Comparison of ENCODE assay signal across 15 cellular contexts in genomic region chr17:67290994-67291362, GRCh38.
"Had no signal": no experiment of that assay in that cellular context is flagged by ENCODE, and none has a peak within 500 bp of the region (broad histone marks: within the 10 kb centered on the region; RNA-seq: fewer than 3 reads in every experiment).

No MANE protein-coding gene starts in this region.

- H3K36me3 ChIP-seq: gastrocnemius medialis, heart left ventricle, transverse colon, vagina had no signal

- H3K9me3 Mint-ChIP-seq: activated naive CD8-positive, alpha-beta T cell treated with anti-CD3 and anti-CD28 coated beads, Interleukin-2, amount 10 ng/mL, durations not matched to agents 7 days and 5 days; activated T-helper 1 cell treated with anti-CD3 and anti-CD28 coated beads, Interleukin-12 subunit alpha, Interleukin-12 subunit beta, Interleukin-2, Interleukin-4 antibody, amounts not matched to agents 30 ng/mL and 10 ng/mL and 1 ng/mL, durations not matched to agents 14 hours and 24 hours and 36 hours; dendritic cell treated with granulocyte-macrophage colony-stimulating factor and Interleukin-4, amounts not matched to agents 40 ng/mL and 50 ng/mL, for 4 days; effector memory CD8-positive, alpha-beta T cell; naive thymus-derived CD8-positive, alpha-beta T cell; stimulated activated memory B cell treated with anti-CD40 and anti-IgM and Interleukin-4, amounts not matched to agents 10 μg/mL and 1 μg/mL and 100 μg/mL, for 72 hours; T-helper 2 cell treated with Interferon-gamma antibody and Interleukin-4, amounts not matched to agents 5 μg/mL and 100 μg/mL, for 36 hours had no signal

- H3K4me3 ChIP-seq: gastrocnemius medialis, heart left ventricle, transverse colon, vagina had no signal

- H3K36me3 Mint-ChIP-seq: activated naive CD8-positive, alpha-beta T cell treated with anti-CD3 and anti-CD28 coated beads, Interleukin-2, amount 10 ng/mL, durations not matched to agents 7 days and 5 days; naive thymus-derived CD8-positive, alpha-beta T cell; stimulated activated memory B cell treated with anti-CD40 and anti-IgM and Interleukin-4, amounts not matched to agents 10 μg/mL and 1 μg/mL and 100 μg/mL, for 72 hours had no signal

- H3K27me3 ChIP-seq: gastrocnemius medialis, heart left ventricle, transverse colon, vagina had no signal

- H3K27me3 Mint-ChIP-seq: dendritic cell treated with granulocyte-macrophage colony-stimulating factor and Interleukin-4, amounts not matched to agents 40 ng/mL and 50 ng/mL, for 4 days; effector memory CD8-positive, alpha-beta T cell; stimulated activated memory B cell treated with anti-CD40 and anti-IgM and Interleukin-4, amounts not matched to agents 10 μg/mL and 1 μg/mL and 100 μg/mL, for 72 hours had no signal

- ATAC-seq: effector memory CD8-positive, alpha-beta T cell; gastrocnemius medialis; naive thymus-derived CD8-positive, alpha-beta T cell; stimulated activated memory B cell treated with anti-CD40 and anti-IgM and Interleukin-4, amounts not matched to agents 10 μg/mL and 1 μg/mL and 100 μg/mL, for 72 hours had no signal

- H3K9me3 ChIP-seq: gastrocnemius medialis, transverse colon, vagina had no signal

- H3K4me1 Mint-ChIP-seq: activated naive CD8-positive, alpha-beta T cell treated with anti-CD3 and anti-CD28 coated beads, Interleukin-2, amount 10 ng/mL, durations not matched to agents 7 days and 5 days had no signal

- DNase-seq: activated CD4-positive, alpha-beta T cell treated with anti-CD3 and anti-CD28 coated beads, Interleukin-2, amount 50 U/mL, for 1 hour; activated naive CD4-positive, alpha-beta T cell; activated naive CD8-positive, alpha-beta T cell treated with anti-CD3 and anti-CD28 coated beads, Interleukin-2, amount 10 ng/mL, durations not matched to agents 7 days and 5 days; effector memory CD8-positive, alpha-beta T cell; gastrocnemius medialis; naive thymus-derived CD8-positive, alpha-beta T cell; occipital lobe; stimulated activated CD4-positive, alpha-beta T cell treated with anti-CD3 and anti-CD28 coated beads, Interleukin-2, amount 100 ng/mL, for 48 hours; transverse colon had no signal

- H3K27ac ChIP-seq: gastrocnemius medialis, transverse colon, vagina had no signal

- H3K27ac Mint-ChIP-seq: activated naive CD8-positive, alpha-beta T cell treated with anti-CD3 and anti-CD28 coated beads, Interleukin-2, amount 10 ng/mL, durations not matched to agents 7 days and 5 days; activated T-helper 1 cell treated with anti-CD3 and anti-CD28 coated beads, Interleukin-12 subunit alpha, Interleukin-12 subunit beta, Interleukin-2, Interleukin-4 antibody, amounts not matched to agents 30 ng/mL and 10 ng/mL and 1 ng/mL, durations not matched to agents 14 hours and 24 hours and 36 hours; naive thymus-derived CD8-positive, alpha-beta T cell; stimulated activated memory B cell treated with anti-CD40 and anti-IgM and Interleukin-4, amounts not matched to agents 10 μg/mL and 1 μg/mL and 100 μg/mL, for 72 hours; T-helper 2 cell treated with Interferon-gamma antibody and Interleukin-4, amounts not matched to agents 5 μg/mL and 100 μg/mL, for 36 hours had no signal

- H3K4me3 Mint-ChIP-seq: activated naive CD8-positive, alpha-beta T cell treated with anti-CD3 and anti-CD28 coated beads, Interleukin-2, amount 10 ng/mL, durations not matched to agents 7 days and 5 days; activated T-helper 1 cell treated with anti-CD3 and anti-CD28 coated beads, Interleukin-12 subunit alpha, Interleukin-12 subunit beta, Interleukin-2, Interleukin-4 antibody, amounts not matched to agents 30 ng/mL and 10 ng/mL and 1 ng/mL, durations not matched to agents 14 hours and 24 hours and 36 hours; dendritic cell treated with granulocyte-macrophage colony-stimulating factor and Interleukin-4, amounts not matched to agents 40 ng/mL and 50 ng/mL, for 4 days; effector memory CD8-positive, alpha-beta T cell; naive thymus-derived CD8-positive, alpha-beta T cell; stimulated activated memory B cell treated with anti-CD40 and anti-IgM and Interleukin-4, amounts not matched to agents 10 μg/mL and 1 μg/mL and 100 μg/mL, for 72 hours; T-helper 2 cell treated with Interferon-gamma antibody and Interleukin-4, amounts not matched to agents 5 μg/mL and 100 μg/mL, for 36 hours had no signal
